In genomic region chr2:173759959-173760358, GRCh38 we compare ENCODE assay signal across 27 cellular contexts.
"Had no signal": no experiment of that assay in that cellular context is flagged by ENCODE, and none has a peak within 500 bp of the region (broad histone marks: within the 10 kb centered on the region; RNA-seq: fewer than 3 reads in every experiment).

No MANE protein-coding gene starts in this region.

- H3K27ac ChIP-seq: SK-N-MC had no signal

- H3K36me3 Mint-ChIP-seq: activated CD8-positive, alpha-beta memory T cell treated with anti-CD3 and anti-CD28 coated beads, Interleukin-2, amount 10 ng/mL, durations not matched to agents 7 days and 5 days; activated naive CD4-positive, alpha-beta T cell treated with anti-CD3 and anti-CD28 coated beads, Interleukin-2, amount 50 U/mL, for 72 hours; brain; T-cell had no signal

- H3K27ac Mint-ChIP-seq: activated CD8-positive, alpha-beta memory T cell treated with anti-CD3 and anti-CD28 coated beads, Interleukin-2, amount 10 ng/mL, durations not matched to agents 7 days and 5 days; activated naive CD4-positive, alpha-beta T cell treated with anti-CD3 and anti-CD28 coated beads, Interleukin-2, amount 50 U/mL, for 72 hours; activated naive CD8-positive, alpha-beta T cell treated with anti-CD3 and anti-CD28 coated beads, Interleukin-2, amount 50 U/mL, for 24 hours; activated T-cell treated with anti-CD3 and anti-CD28 coated beads, Interleukin-2, amount 50 U/mL, for 24 hours; activated T-helper 1 cell treated with anti-CD3 and anti-CD28 coated beads, Interleukin-12 subunit alpha, Interleukin-12 subunit beta, Interleukin-2, Interleukin-4 antibody, amounts not matched to agents 30 ng/mL and 10 ng/mL and 1 ng/mL, durations not matched to agents 14 hours and 24 hours and 36 hours; brain; T-cell had no signal

- DNase-seq: activated CD4-positive, alpha-beta T cell treated with anti-CD3 and anti-CD28 coated beads for 4 hours; activated CD8-positive, alpha-beta memory T cell treated with anti-CD3 and anti-CD28 coated beads, Interleukin-2, amount 10 ng/mL, durations not matched to agents 7 days and 5 days; activated effector memory CD4-positive, alpha-beta T cell treated with anti-CD3 and anti-CD28 coated beads, Interleukin-2, amount 50 U/mL, for 16 hours; activated naive CD4-positive, alpha-beta T cell treated with Interleukin-2 at 50 U/mL for 16 hours; activated naive CD8-positive, alpha-beta T cell treated with anti-CD3 and anti-CD28 coated beads, Interleukin-2, amount 50 U/mL, for 24 hours; activated T-cell treated with anti-CD3 and anti-CD28 coated beads, Interleukin-2, amount 50 U/mL, for 24 hours; amniotic stem cell; Kasumi-1; NCI-H1105 treated with DMSO at 0.1 percent for 48 hours; NCI-H146; NCI-H1930; NCI-H2171; NCI-H2227 treated with DMSO at 0.1 percent for 48 hours; NCI-H446 treated with DMSO at 0.1 percent for 48 hours; NCI-H524 treated with DMSO at 0.1 percent for 48 hours; NCI-H748 treated with DMSO at 0.1 percent for 48 hours; RPMI8226; T-cell; T-helper 2 cell; T1000 had no signal

- H3K9me3 Mint-ChIP-seq: activated naive CD4-positive, alpha-beta T cell treated with anti-CD3 and anti-CD28 coated beads, Interleukin-2, amount 50 U/mL, for 72 hours; activated naive CD8-positive, alpha-beta T cell treated with anti-CD3 and anti-CD28 coated beads, Interleukin-2, amount 50 U/mL, for 24 hours; activated T-cell treated with anti-CD3 and anti-CD28 coated beads, Interleukin-2, amount 50 U/mL, for 24 hours; activated T-helper 1 cell treated with anti-CD3 and anti-CD28 coated beads, Interleukin-12 subunit alpha, Interleukin-12 subunit beta, Interleukin-2, Interleukin-4 antibody, amounts not matched to agents 30 ng/mL and 10 ng/mL and 1 ng/mL, durations not matched to agents 14 hours and 24 hours and 36 hours; central memory CD8-positive, alpha-beta T cell; T-cell had no signal

- H3K4me1 Mint-ChIP-seq: activated CD8-positive, alpha-beta memory T cell treated with anti-CD3 and anti-CD28 coated beads, Interleukin-2, amount 10 ng/mL, durations not matched to agents 7 days and 5 days; activated naive CD8-positive, alpha-beta T cell treated with anti-CD3 and anti-CD28 coated beads, Interleukin-2, amount 50 U/mL, for 24 hours; central memory CD8-positive, alpha-beta T cell; T-cell had no signal

- H3K4me3 Mint-ChIP-seq: activated CD8-positive, alpha-beta memory T cell treated with anti-CD3 and anti-CD28 coated beads, Interleukin-2, amount 10 ng/mL, durations not matched to agents 7 days and 5 days; activated naive CD8-positive, alpha-beta T cell treated with anti-CD3 and anti-CD28 coated beads, Interleukin-2, amount 50 U/mL, for 24 hours; activated T-cell treated with anti-CD3 and anti-CD28 coated beads, Interleukin-2, amount 50 U/mL, for 24 hours; activated T-helper 1 cell treated with anti-CD3 and anti-CD28 coated beads, Interleukin-12 subunit alpha, Interleukin-12 subunit beta, Interleukin-2, Interleukin-4 antibody, amounts not matched to agents 30 ng/mL and 10 ng/mL and 1 ng/mL, durations not matched to agents 14 hours and 24 hours and 36 hours; brain; central memory CD8-positive, alpha-beta T cell; T-cell had no signal

- H3K4me3 ChIP-seq: SK-N-MC had no signal

- ATAC-seq: activated CD8-positive, alpha-beta memory T cell treated with anti-CD3 and anti-CD28 coated beads, Interleukin-2, amount 10 ng/mL, durations not matched to agents 7 days and 5 days; activated naive CD4-positive, alpha-beta T cell treated with anti-CD3 and anti-CD28 coated beads, Interleukin-2, amount 50 U/mL, for 72 hours; activated naive CD8-positive, alpha-beta T cell treated with anti-CD3 and anti-CD28 coated beads, Interleukin-2, amount 50 U/mL, for 24 hours; Panc1; Right ventricle myocardium inferior; T-cell had no signal
